ENCODE assay signal across 8 cellular contexts in the genomic region with DNA sequence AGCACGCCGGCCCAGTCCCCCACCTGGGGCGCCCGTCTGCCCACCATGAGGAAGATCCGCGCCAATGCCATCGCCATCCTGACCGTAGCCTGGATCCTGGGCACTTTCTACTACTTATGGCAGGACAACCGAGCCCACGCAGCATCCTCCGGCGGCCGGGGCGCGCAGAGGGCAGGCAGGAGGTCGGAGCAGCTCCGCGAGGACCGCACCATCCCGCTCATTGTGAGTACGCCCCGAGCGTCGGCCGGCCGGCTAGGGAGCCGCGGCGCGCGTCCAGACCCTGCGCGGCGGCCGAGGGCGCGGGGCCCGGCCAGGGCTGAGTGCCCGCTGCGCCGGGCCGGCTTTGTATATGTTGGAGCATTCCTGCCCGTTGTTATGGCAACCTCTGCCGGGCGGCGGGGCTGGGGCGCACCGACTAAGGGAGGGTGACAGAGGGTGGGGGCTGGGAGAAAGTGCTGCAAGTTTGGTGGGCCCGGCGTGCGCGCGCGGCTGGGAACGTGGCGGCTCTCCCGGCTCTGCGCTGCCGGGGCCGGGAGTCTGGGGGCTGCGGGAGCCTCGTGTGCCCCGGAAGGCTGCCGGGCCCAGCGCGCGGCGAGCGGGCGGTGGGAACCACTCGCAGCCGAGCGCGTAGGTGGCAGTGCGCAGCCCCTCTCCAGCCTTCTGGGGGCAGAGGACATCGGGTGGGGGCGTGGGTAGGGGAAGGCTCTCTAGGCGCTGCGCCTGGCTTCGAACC. TPM values are rescaled to one million over a fixed set of nuclear protein-coding genes. Genes with fewer than 3 reads are reported as not detected.
A peak's percentile ranks its signal among the peaks of the same experiment; 100 is the strongest.
DNase-seq lines count a peak whose midpoint lies in the region; TF ChIP-seq lines count a peak whose summit lies in the region.

No MANE protein-coding gene starts in this region.

- no peaks in the 10 kb centered on the region for H3K9me3 ChIP-seq in left ventricle myocardium inferior (replicated peaks)
- H3K9me3 ChIP-seq in OCI-LY7 (ENCODE audit: low read length): no peaks in the 10 kb centered on the region

- POLR2A ChIA-PET in activated CD4-positive, alpha-beta memory T cell treated with anti-CD3 and anti-CD28 coated beads for 36 hours (lab: Charles Lee): no interaction called here
- POLR2A ChIA-PET in OCI-LY7 (lab: Charles Lee): no interaction called here

- H3K36me3 ChIP-seq in left ventricle myocardium inferior (no peaks in the 10 kb centered on the region), OCI-LY7 (ENCODE audit: insufficient read depth, low read length) (no peaks in the 10 kb centered on the region)

- H3K4me2 ChIP-seq in OCI-LY7 (ENCODE audit: low read length): no peak overlapping the region

- peaks cover 4% of the 10 kb centered on the region for H3K4me1 Mint-ChIP-seq in activated CD4-positive, alpha-beta memory T cell treated with anti-CD3 and anti-CD28 coated beads for 36 hours (ENCODE audit: low read depth)

- H3K4me3 ChIP-seq in left ventricle myocardium inferior (peak overlapping the region; percentile 83), retinal pigment epithelial cell (ENCODE audit: low read length) (peak overlapping the region; percentile 47), OCI-LY7 (ENCODE audit: low read depth, low read length, poor library complexity, severe bottlenecking) (no peak overlapping the region)

- peaks cover 45% of the 10 kb centered on the region for H3K27me3 Mint-ChIP-seq in activated CD4-positive, alpha-beta memory T cell treated with anti-CD3 and anti-CD28 coated beads for 36 hours

- no peaks in the 10 kb centered on the region for H3K9me2 ChIP-seq in OCI-LY7 (ENCODE audit: insufficient read depth, low read length)

- H3K27ac Mint-ChIP-seq in activated CD4-positive, alpha-beta memory T cell treated with anti-CD3 and anti-CD28 coated beads for 36 hours: no peak overlapping the region

- no peak overlapping the region for H2AFZ ChIP-seq in OCI-LY7 (ENCODE audit: low read length)

- no peaks in the 10 kb centered on the region for H3K79me2 ChIP-seq in OCI-LY7 (ENCODE audit: insufficient read depth, low read depth, low read length)

- peak overlapping the region; percentile 50 for H3K4me3 Mint-ChIP-seq in activated CD4-positive, alpha-beta memory T cell treated with anti-CD3 and anti-CD28 coated beads for 36 hours

- no TSS peak for BruUV-seq in OCI-LY7 (replicated peaks; lab: Mats Ljungman, UMichigan)

- H4K20me1 ChIP-seq in OCI-LY7 (ENCODE audit: insufficient read depth, low read length): no peaks in the 10 kb centered on the region

- H3K4me1 ChIP-seq in left ventricle myocardium inferior: peaks cover 76% of the 10 kb centered on the region
- peaks cover 13% of the 10 kb centered on the region for H3K4me1 ChIP-seq in OCI-LY7 (ENCODE audit: insufficient read depth, low read length, poor library complexity, severe bottlenecking)

- no peaks in the 10 kb centered on the region for H3K36me3 Mint-ChIP-seq in activated CD4-positive, alpha-beta memory T cell treated with anti-CD3 and anti-CD28 coated beads for 36 hours

- CTCF ChIA-PET in activated CD4-positive, alpha-beta memory T cell treated with anti-CD3 and anti-CD28 coated beads for 36 hours (lab: Charles Lee): interaction anchor here (0.6 to 6.7 kb wide), 10 partner anchors 17 to 204 kb away, joined by 3 to 42 read pairs (median 4); no protein-coding TSS in a partner anchor
- CTCF ChIA-PET in OCI-LY7 (lab: Charles Lee; ENCODE audit: unreplicated experiment): no interaction called here

- no peaks in the 10 kb centered on the region for H3K9me3 Mint-ChIP-seq in activated CD4-positive, alpha-beta memory T cell treated with anti-CD3 and anti-CD28 coated beads for 36 hours

- DNase-seq in activated T-cell treated with anti-CD3 and anti-CD28 coated beads for 48 hours (ENCODE audit: low read depth): peak; percentile 2
- no peak for DNase-seq in activated T-cell treated with anti-CD3 and anti-CD28 coated beads, Interleukin-2, amount 50 U/mL, for 1 hour
- DNase-seq in activated CD4-positive, alpha-beta memory T cell treated with anti-CD3 and anti-CD28 coated beads for 36 hours: peak; percentile 22
- no peak for DNase-seq in left ventricle myocardium inferior
- DNase-seq in retinal pigment epithelial cell (ENCODE audit: low read depth): no peak
- DNase-seq in OCI-LY7 (ENCODE audit: low spot score): no peak
- DNase-seq in T-helper 9 cell: no peak
- DNase-seq in occipital lobe (lab: John Stamatoyannopoulos, UW): no peak

- peak overlapping the region; percentile 91 for H3K27ac ChIP-seq in left ventricle myocardium inferior (replicated peaks)
- H3K27ac ChIP-seq in OCI-LY7 (ENCODE audit: low read depth, low read length, poor library complexity, severe bottlenecking): no peak overlapping the region

- intact Hi-C loops in activated CD4-positive, alpha-beta memory T cell treated with anti-CD3 and anti-CD28 coated beads for 36 hours (cut with micrococcal nuclease): no loop called here
- intact Hi-C loops in left ventricle myocardium inferior (cut with micrococcal nuclease) (no loop called here), OCI-LY7 (cut with micrococcal nuclease; ENCODE audit: unreplicated experiment) (no loop called here)

- TF ChIP-seq CTCF in left ventricle myocardium inferior (IDR thresholded peaks at IDR 0.05; ENCODE audit: borderline replicate concordance) (no peak), retinal pigment epithelial cell (conservative IDR thresholded peaks at IDR 0.05; ENCODE audit: low read depth, low read length) (no peak), OCI-LY7 (conservative IDR thresholded peaks at IDR 0.05; ENCODE audit: low read length) (no peak)

- H3K27me3 ChIP-seq in left ventricle myocardium inferior (ENCODE audit: low read depth): peaks cover 43% of the 10 kb centered on the region

RNA-seq across cellular contexts. Expression of gene GALNT16, which starts 0.5 kb away (rescaled TPM):
- not detected for total RNA-seq in activated CD4-positive, alpha-beta memory T cell treated with anti-CD3 and anti-CD28 coated beads for 36 hours
- total RNA-seq in left ventricle myocardium inferior: 70.5 TPM
- total RNA-seq in OCI-LY7 (2014; rRNA removed; shearing (Covaris generic)): 0.05 and 0.09 TPM in 2 replicates
- 0.30 TPM in 1 of 2 replicates, not detected in the other for total RNA-seq in OCI-LY7 (2022)
- total RNA-seq in occipital lobe: 5.5 TPM

Comparison
In these comparisons a context has a peak if more than half of its experiments do, and no peak if none do; other contexts are left out.
1. DNase-seq: peak in activated T-cell treated with anti-CD3 and anti-CD28 coated beads for 48 hours (single experiment) and activated CD4-positive, alpha-beta memory T cell treated with anti-CD3 and anti-CD28 coated beads for 36 hours (single experiment); none in activated T-cell treated with anti-CD3 and anti-CD28 coated beads, Interleukin-2, amount 50 U/mL, for 1 hour (single experiment), left ventricle myocardium inferior (single experiment), retinal pigment epithelial cell (single experiment), OCI-LY7 (single experiment), T-helper 9 cell (single experiment) and occipital lobe (single experiment).
2. RNA of gene GALNT16, which starts 0.5 kb away (total RNA-seq): 70.5 TPM in left ventricle myocardium inferior (single experiment); 5.5 TPM in occipital lobe (single experiment), 0.05 to 0.30 TPM in OCI-LY7 and not detected in activated CD4-positive, alpha-beta memory T cell treated with anti-CD3 and anti-CD28 coated beads for 36 hours; every median in the first group is over 10 times any median in the second.